Comparison of ENCODE assay signal across 34 cellular contexts in the genomic region with DNA sequence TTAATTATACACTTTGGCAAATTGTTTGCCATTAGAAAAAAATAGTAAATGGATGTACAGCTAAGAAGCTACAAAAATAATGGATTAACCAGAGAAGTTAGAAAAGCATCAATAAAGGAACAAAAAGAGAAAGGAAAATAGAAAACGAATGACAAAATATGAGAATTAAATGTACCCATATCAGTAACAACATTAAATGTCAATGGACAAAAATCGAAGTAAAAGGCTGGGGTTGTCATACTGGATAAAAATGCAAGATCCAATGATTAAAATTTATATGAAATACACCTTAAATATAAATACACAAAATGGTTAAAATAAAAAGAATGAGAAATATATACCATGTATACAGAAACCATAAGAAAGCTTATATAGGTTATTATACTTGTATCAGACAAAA.
"Had no signal": no experiment of that assay in that cellular context is flagged by ENCODE, and none has a peak within 500 bp of the region (broad histone marks: within the 10 kb centered on the region; RNA-seq: fewer than 3 reads in every experiment).

No MANE protein-coding gene starts in this region.

- H3K4me3 ChIP-seq: MG63 had no signal

- DNase-seq: Karpas-422, Kasumi-1, MG63, MM.1S, MV-4-11, NCI-H1048, NCI-H1092, NCI-H1092 treated with DMSO at 0.1 percent for 48 hours, NCI-H1105, NCI-H1105 treated with DMSO at 0.1 percent for 48 hours, NCI-H1417, NCI-H1417 treated with DMSO at 0.1 percent for 48 hours, NCI-H1436, NCI-H1436 treated with DMSO at 0.1 percent for 48 hours, NCI-H146, NCI-H1694, NCI-H1694 treated with DMSO at 0.1 percent for 48 hours, NCI-H187, NCI-H187 treated with DMSO at 0.1 percent for 48 hours, NCI-H1930, NCI-H2029, NCI-H2029 treated with DMSO at 0.1 percent for 48 hours, NCI-H2081, NCI-H2081 treated with DMSO at 0.1 percent for 48 hours, NCI-H2107, NCI-H2171, NCI-H2171 treated with DMSO at 0.1 percent for 48 hours, NCI-H2227 treated with DMSO at 0.1 percent for 48 hours, NCI-H226, NCI-H345, NCI-H446, NCI-H446 treated with DMSO at 0.1 percent for 48 hours, NCI-H510A, NCI-H510A treated with DMSO at 0.1 percent for 48 hours had no signal

- H3K27me3 ChIP-seq: MG63 had no signal

- H3K36me3 ChIP-seq: MG63 had no signal
